ENCODE assay signal across 8 cellular contexts in the genomic region with DNA sequence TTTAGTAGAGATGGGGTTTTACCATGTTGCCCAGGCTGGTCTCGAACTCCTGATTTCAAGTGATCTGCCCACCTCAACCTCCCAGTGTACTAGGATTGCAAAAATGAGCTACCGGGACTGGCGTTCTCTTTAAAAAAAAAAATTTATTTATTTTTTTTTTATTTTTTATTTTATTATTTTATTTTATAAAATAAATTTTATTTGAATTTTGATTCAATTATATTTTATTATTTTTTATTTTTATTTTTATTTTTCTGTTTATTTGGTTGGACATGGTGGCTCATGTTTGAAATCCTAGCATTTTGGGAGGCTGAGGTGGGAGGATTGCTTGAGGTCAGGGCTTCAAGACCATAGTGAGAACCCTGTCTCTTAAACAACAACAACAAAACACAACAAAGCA.
"Had no signal": no experiment of that assay in that cellular context is flagged by ENCODE, and none has a peak within 500 bp of the region (broad histone marks: within the 10 kb centered on the region; RNA-seq: fewer than 3 reads in every experiment).

No MANE protein-coding gene starts in this region.

- ATAC-seq: GM23338, HepG2 had no signal

- FAIRE-seq: H1, H54, HepG2 had no signal

- DNase-seq: H9, HCEC 1CT, KBM-7 had no signal

- H3K27ac Mint-ChIP-seq: GM23338, H9, IgD-negative memory B cell had no signal

- H3K4me1 Mint-ChIP-seq: IgD-negative memory B cell had no signal

- H3K4me3 Mint-ChIP-seq: GM23338, H9, IgD-negative memory B cell had no signal

- H3K9me3 Mint-ChIP-seq: GM23338, H9 had no signal
